Comparison of ENCODE assay signal across 18 cellular contexts in the genomic region with DNA sequence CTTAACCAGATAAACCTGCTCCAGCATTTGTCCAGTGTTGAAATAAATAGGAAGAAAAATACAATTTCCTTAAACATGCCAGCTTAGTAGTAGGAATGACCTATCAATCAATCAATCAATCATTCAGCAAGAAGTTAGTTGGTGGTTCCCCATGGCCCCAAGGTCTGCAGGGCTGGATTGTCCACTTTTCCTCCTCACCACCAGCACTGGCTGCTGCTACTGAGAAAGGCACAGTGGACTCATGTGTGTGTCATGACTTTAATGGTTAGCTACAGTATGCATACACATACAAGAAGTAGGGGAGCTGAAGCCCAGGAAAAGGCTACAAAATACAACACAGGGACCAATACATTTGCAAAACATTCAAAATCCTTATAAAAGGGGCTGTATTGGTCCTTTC. TPM values are rescaled to one million over a fixed set of nuclear protein-coding genes. Genes with fewer than 3 reads are reported as not detected.
DNase-seq lines count a peak whose midpoint lies in the region; ATAC-seq and TF ChIP-seq lines count a peak whose summit lies in the region.
"Had no signal": no experiment of that assay in that cellular context is flagged by ENCODE, and none has a peak within 500 bp of the region (broad histone marks: within the 10 kb centered on the region; RNA-seq: fewer than 3 reads in every experiment).

No MANE protein-coding gene starts in this region.

- no peak for DNase-seq in activated naive CD4-positive, alpha-beta T cell treated with anti-CD3 and anti-CD28 coated beads for 36 hours
- no peak for DNase-seq in activated naive CD4-positive, alpha-beta T cell treated with anti-CD3 and anti-CD28 coated beads, Interleukin-2, amount 50 U/mL, for 72 hours (ENCODE audit: low spot score in 2 of 2)
- DNase-seq in Karpas-422 (no peak), type B pancreatic cell (ENCODE audit: extremely low spot score, unreplicated experiment) (no peak)
- no peak for DNase-seq in activated naive CD8-positive, alpha-beta T cell treated with anti-CD3 and anti-CD28 coated beads for 36 hours
- DNase-seq: Calu3; CD8-positive, alpha-beta T cell; EL; H7; NCI-H1105 treated with DMSO at 0.1 percent for 48 hours; NCI-H1694 treated with DMSO at 0.1 percent for 48 hours; NK-92 treated with Interleukin-12 subunit alpha and Interleukin-12 subunit beta, amount 100 ng/mL, for 24 hours; SHP77 had no signal

- no peaks in the 10 kb centered on the region for H3K9me3 ChIP-seq in Karpas-422 (ENCODE audit: low read length)
- H3K9me3 ChIP-seq: A549; BLaER1 treated with 17β-estradiol and CSF1 and Interleukin-3, amounts not matched to agents 10 nM and 100 nM had no signal

- H3K27me3 ChIP-seq in Karpas-422 (ENCODE audit: low read length): no peaks in the 10 kb centered on the region
- H3K27me3 ChIP-seq: BLaER1 treated with 17β-estradiol and CSF1 and Interleukin-3, amounts not matched to agents 10 nM and 100 nM had no signal

- peaks cover 28% of the 10 kb centered on the region for H3K4me1 ChIP-seq in Karpas-422 (ENCODE audit: low read length)

- CTCF ChIA-PET in activated naive CD4-positive, alpha-beta T cell treated with anti-CD3 and anti-CD28 coated beads for 36 hours (lab: Charles Lee): interaction anchor here (0.6 to 2.0 kb wide), 2 partner anchors 16 to 18 kb away, joined by 3 to 5 read pairs; no protein-coding TSS in a partner anchor

- peaks cover 75% of the 10 kb centered on the region for H3K36me3 ChIP-seq in Karpas-422 (ENCODE audit: insufficient read depth, low read length)

- ATAC-seq in activated naive CD4-positive, alpha-beta T cell treated with anti-CD3 and anti-CD28 coated beads, Interleukin-2, amount 50 U/mL, for 72 hours: no peak
- ATAC-seq in HG02759 (IDR thresholded peaks at IDR 0.05; ENCODE audit: unreplicated experiment) (no peak), HG02938 (IDR thresholded peaks at IDR 0.05; ENCODE audit: unreplicated experiment) (no peak)
- ATAC-seq: A549; CD8-positive, alpha-beta T cell had no signal

- H2AFZ ChIP-seq in Karpas-422 (ENCODE audit: low read length): no peak overlapping the region

- peaks cover 19% of the 10 kb centered on the region for H3K79me2 ChIP-seq in Karpas-422 (ENCODE audit: low read length)

- H3K9me2 ChIP-seq in Karpas-422 (replicated peaks; ENCODE audit: insufficient read depth, low read length): no peaks in the 10 kb centered on the region

- no peaks in the 10 kb centered on the region for H4K20me1 ChIP-seq in Karpas-422 (ENCODE audit: insufficient read depth, low read depth, low read length)

- H3K4me3 ChIP-seq in Karpas-422 (ENCODE audit: low read length): no peak overlapping the region
- H3K4me3 ChIP-seq: A549; BLaER1 treated with 17β-estradiol and CSF1 and Interleukin-3, amounts not matched to agents 10 nM and 100 nM; SK-N-MC had no signal

- H3K4me1 Mint-ChIP-seq in activated naive CD4-positive, alpha-beta T cell treated with anti-CD3 and anti-CD28 coated beads for 36 hours (ENCODE audit: low read depth): peaks cover 36% of the 10 kb centered on the region
- peaks cover 34% of the 10 kb centered on the region for H3K4me1 Mint-ChIP-seq in activated naive CD8-positive, alpha-beta T cell treated with anti-CD3 and anti-CD28 coated beads for 36 hours
- peaks cover 10% of the 10 kb centered on the region for H3K4me1 Mint-ChIP-seq in type B pancreatic cell (ENCODE audit: unreplicated experiment)

- no peak overlapping the region for H3K9ac ChIP-seq in Karpas-422 (ENCODE audit: low read length)
- H3K9ac ChIP-seq: BLaER1 treated with 17β-estradiol and CSF1 and Interleukin-3, amounts not matched to agents 10 nM and 100 nM had no signal

- no peak overlapping the region for H3K4me2 ChIP-seq in Karpas-422 (ENCODE audit: low read depth, low read length, poor library complexity, severe bottlenecking)
- H3K4me2 ChIP-seq: A549; BLaER1 treated with 17β-estradiol and CSF1 and Interleukin-3, amounts not matched to agents 10 nM and 100 nM had no signal

- H3K27ac Mint-ChIP-seq in activated naive CD4-positive, alpha-beta T cell treated with anti-CD3 and anti-CD28 coated beads for 36 hours: peak overlapping the region; percentile 37
- no peak overlapping the region for H3K27ac Mint-ChIP-seq in activated naive CD4-positive, alpha-beta T cell treated with anti-CD3 and anti-CD28 coated beads, Interleukin-2, amount 50 U/mL, for 72 hours
- peak overlapping the region; percentile 60 for H3K27ac Mint-ChIP-seq in activated naive CD8-positive, alpha-beta T cell treated with anti-CD3 and anti-CD28 coated beads for 36 hours
- H3K27ac Mint-ChIP-seq in type B pancreatic cell: peak overlapping the region; percentile 86
- H3K27ac Mint-ChIP-seq: CD8-positive, alpha-beta T cell had no signal

- no peak overlapping the region for H3K4me3 Mint-ChIP-seq in activated naive CD4-positive, alpha-beta T cell treated with anti-CD3 and anti-CD28 coated beads for 36 hours
- no peak overlapping the region for H3K4me3 Mint-ChIP-seq in activated naive CD8-positive, alpha-beta T cell treated with anti-CD3 and anti-CD28 coated beads for 36 hours
- H3K4me3 Mint-ChIP-seq in type B pancreatic cell: peak overlapping the region; percentile 60
- H3K4me3 Mint-ChIP-seq: CD8-positive, alpha-beta T cell had no signal

- H3K27ac ChIP-seq in Karpas-422 (ENCODE audit: low read length): peak overlapping the region; percentile 54; the same call in 1 of the 2 replicates
- H3K27ac ChIP-seq: A549; BLaER1 treated with 17β-estradiol and CSF1 and Interleukin-3, amounts not matched to agents 10 nM and 100 nM; SK-N-MC had no signal

- H3K27me3 Mint-ChIP-seq in activated naive CD4-positive, alpha-beta T cell treated with anti-CD3 and anti-CD28 coated beads for 36 hours (ENCODE audit: low read depth): no peaks in the 10 kb centered on the region
- H3K27me3 Mint-ChIP-seq in activated naive CD8-positive, alpha-beta T cell treated with anti-CD3 and anti-CD28 coated beads for 36 hours: no peaks in the 10 kb centered on the region
- H3K27me3 Mint-ChIP-seq in type B pancreatic cell: no peaks in the 10 kb centered on the region

- peaks cover 38% of the 10 kb centered on the region for H3K36me3 Mint-ChIP-seq in activated naive CD4-positive, alpha-beta T cell treated with anti-CD3 and anti-CD28 coated beads for 36 hours (ENCODE audit: low read depth)
- peaks cover 19 to 38% of the 10 kb centered on the region in 2 donors for H3K36me3 Mint-ChIP-seq in activated naive CD4-positive, alpha-beta T cell treated with anti-CD3 and anti-CD28 coated beads, Interleukin-2, amount 50 U/mL, for 72 hours
- H3K36me3 Mint-ChIP-seq in activated naive CD8-positive, alpha-beta T cell treated with anti-CD3 and anti-CD28 coated beads for 36 hours: peaks cover 41% of the 10 kb centered on the region
- peaks cover 31% of the 10 kb centered on the region for H3K36me3 Mint-ChIP-seq in type B pancreatic cell

- no peaks in the 10 kb centered on the region for H3K9me3 Mint-ChIP-seq in activated naive CD4-positive, alpha-beta T cell treated with anti-CD3 and anti-CD28 coated beads for 36 hours
- H3K9me3 Mint-ChIP-seq in activated naive CD4-positive, alpha-beta T cell treated with anti-CD3 and anti-CD28 coated beads, Interleukin-2, amount 50 U/mL, for 72 hours: no peaks in the 10 kb centered on the region
- H3K9me3 Mint-ChIP-seq in activated naive CD8-positive, alpha-beta T cell treated with anti-CD3 and anti-CD28 coated beads for 36 hours: no peaks in the 10 kb centered on the region
- no peaks in the 10 kb centered on the region for H3K9me3 Mint-ChIP-seq in type B pancreatic cell
- H3K9me3 Mint-ChIP-seq: CD8-positive, alpha-beta T cell had no signal

- TF ChIP-seq CTCF in type B pancreatic cell (conservative IDR thresholded peaks at IDR 0.05): no peak

- intact Hi-C loops in activated naive CD4-positive, alpha-beta T cell treated with anti-CD3 and anti-CD28 coated beads for 36 hours (cut with micrococcal nuclease): loop anchor here (5.0 kb wide), 1 partner anchor 392 kb away; the partner anchor contains the start of gene CFAP20

RNA-seq across cellular contexts. Expression of gene SETD6, which starts 4.4 kb away (rescaled TPM):
- total RNA-seq in activated naive CD4-positive, alpha-beta T cell treated with anti-CD3 and anti-CD28 coated beads for 36 hours: 1 to 10 TPM; 8.1 to 8.5 TPM
- total RNA-seq in activated naive CD4-positive, alpha-beta T cell treated with anti-CD3 and anti-CD28 coated beads, Interleukin-2, amount 50 U/mL, for 72 hours: 10 to 100 TPM; 10.6 to 13.9 TPM
- 2.9 and 5.6 TPM in 2 replicates for total RNA-seq in Karpas-422 (2014; rRNA removed; shearing (Covaris generic); ENCODE audit: low replicate concordance)
- total RNA-seq in activated naive CD8-positive, alpha-beta T cell treated with anti-CD3 and anti-CD28 coated beads for 36 hours: 10 to 100 TPM; 18.7 to 20.2 TPM
- total RNA-seq in type B pancreatic cell (ENCODE audit: low replicate concordance): 32.6 and 36.5 TPM in 2 replicates

RNA-seq across cellular contexts. Expression of gene NDRG4, which starts 19.8 kb away (rescaled TPM):
- total RNA-seq in activated naive CD4-positive, alpha-beta T cell treated with anti-CD3 and anti-CD28 coated beads for 36 hours: 1 to 10 TPM; 3.0 to 3.6 TPM
- 10 to 100 TPM in 1 of 2 donors, 1 to 10 TPM in 1; 4.7 to 15.6 TPM for total RNA-seq in activated naive CD4-positive, alpha-beta T cell treated with anti-CD3 and anti-CD28 coated beads, Interleukin-2, amount 50 U/mL, for 72 hours
- 11.9 and 37.3 TPM in 2 replicates for total RNA-seq in Karpas-422 (2014; rRNA removed; shearing (Covaris generic); ENCODE audit: low replicate concordance)
- 1 to 10 TPM; 6.8 to 7.3 TPM for total RNA-seq in activated naive CD8-positive, alpha-beta T cell treated with anti-CD3 and anti-CD28 coated beads for 36 hours
- 23.7 and 42.9 TPM in 2 replicates for total RNA-seq in type B pancreatic cell (ENCODE audit: low replicate concordance)
- total RNA-seq: CD8-positive, alpha-beta T cell had no signal

Comparison
In these comparisons a context has a peak if more than half of its experiments do, and no peak if none do; other contexts are left out.
1. H3K27ac Mint-ChIP-seq: peak in activated naive CD4-positive, alpha-beta T cell treated with anti-CD3 and anti-CD28 coated beads for 36 hours (single experiment), activated naive CD8-positive, alpha-beta T cell treated with anti-CD3 and anti-CD28 coated beads for 36 hours (single experiment) and type B pancreatic cell (single experiment); none in activated naive CD4-positive, alpha-beta T cell treated with anti-CD3 and anti-CD28 coated beads, Interleukin-2, amount 50 U/mL, for 72 hours (0 of 2).